7 cellular contexts compared by ENCODE assay signal in genomic region chr2:219041252-219041651, GRCh38. TPM values are rescaled to one million over a fixed set of nuclear protein-coding genes. Genes with fewer than 3 reads are reported as not detected.
DNase-seq lines count a peak whose midpoint lies in the region; ATAC-seq and TF ChIP-seq lines count a peak whose summit lies in the region.

Gene CFAP65 (minus strand): TSS chr2:219041516. CDS start chr2:219039048, 2,468 bp downstream.

- peaks cover 6% of the 10 kb centered on the region for H3K4me1 Mint-ChIP-seq in MCF 10A (ENCODE audit: insufficient read depth, unreplicated experiment)

- TF ChIP-seq POLR2A in suprapubic skin (IDR thresholded peaks at IDR 0.05), result no peak

- no peak for TF ChIP-seq EP300 in suprapubic skin (IDR thresholded peaks at IDR 0.05)

- no TSS peak for BruUV-seq in MCF 10A (replicated peaks; lab: Mats Ljungman, UMichigan)

- H3K4me3 Mint-ChIP-seq in MCF 10A (ENCODE audit: unreplicated experiment), result peak within 1 kb of the TSS; percentile 72

- no peaks in the 10 kb centered on the region for H3K36me3 ChIP-seq in suprapubic skin

- peaks cover 6% of the 10 kb centered on the region for H3K4me1 ChIP-seq in suprapubic skin

- peaks cover 86% of the 10 kb centered on the region for H3K27me3 Mint-ChIP-seq in MCF 10A (ENCODE audit: insufficient read depth, unreplicated experiment)

- H3K27ac ChIP-seq in suprapubic skin, result no peak within 1 kb of the TSS

- peak; percentile 65 for DNase-seq in ELF-1 (ENCODE audit: low read depth, low spot score)
- DNase-seq in NCI-H460 (ENCODE audit: extremely low read depth, low read depth), result peak; percentile 23
- DNase-seq in MCF 10A (ENCODE audit: unreplicated experiment), result no peak
- no peak for DNase-seq in left lobe of liver (ENCODE audit: low spot score)
- DNase-seq in suprapubic skin (ENCODE audit: low spot score in 2 of 2), result no peak
- no peak for DNase-seq in Kasumi-1 (lab: John Stamatoyannopoulos, UW)

- intact Hi-C loops in MCF 10A (cut with micrococcal nuclease), result no loop called here

- peaks cover 84% of the 10 kb centered on the region for H3K27me3 ChIP-seq in suprapubic skin

- no peaks in the 10 kb centered on the region for H3K36me3 Mint-ChIP-seq in MCF 10A (ENCODE audit: insufficient read depth, unreplicated experiment)

- WGBS in suprapubic skin, result 2% methylated on average over 21 of the region's 21 CpGs

- H3K27ac Mint-ChIP-seq in MCF 10A (ENCODE audit: low read depth, unreplicated experiment), result no peak within 1 kb of the TSS

- no peaks in the 10 kb centered on the region for H3K9me3 ChIP-seq in suprapubic skin

- peak within 1 kb of the TSS; percentile 32 for H3K4me3 ChIP-seq in suprapubic skin

- CTCF ChIA-PET in MCF 10A (lab: Yijun Ruan, JAX), result interaction anchor here (0.6 to 2.3 kb wide), 16 partner anchors 9 to 364 kb away, joined by 3 to 15 read pairs (median 4); no protein-coding TSS in a partner anchor

- POLR2A ChIA-PET in MCF 10A (lab: Yijun Ruan, JAX), result interaction anchor here (0.6 to 1.5 kb wide), 4 partner anchors 12 to 204 kb away, joined by 3 to 4 read pairs (median 4); partner anchors contain the start of genes GLB1L and STK16

- no peak for TF ChIP-seq CTCF in MCF 10A (IDR thresholded peaks at IDR 0.05; ENCODE audit: unreplicated experiment)
- TF ChIP-seq CTCF in suprapubic skin (IDR thresholded peaks at IDR 0.05), result no peak

- H3K9me3 Mint-ChIP-seq in MCF 10A (ENCODE audit: unreplicated experiment), result no peaks in the 10 kb centered on the region

- peak; percentile 19 for ATAC-seq in left lobe of liver
- no peak for ATAC-seq in HG03097 (IDR thresholded peaks at IDR 0.05; ENCODE audit: low FRiP score, unreplicated experiment)

RNA-seq across cellular contexts. Expression of gene CFAP65, which starts in this region (rescaled TPM):
- not detected in 2 replicates for total RNA-seq in NCI-H460 (2014; rRNA removed; shearing (Covaris generic))
- polyA plus RNA-seq in NCI-H460 (2014; cell fraction: nucleus; rRNA removed), result not detected in 2 replicates
- total RNA-seq in MCF 10A (2022) (not detected in 2 replicates), left lobe of liver (0.05 TPM), suprapubic skin (not detected)

Comparison
In these comparisons a context has a peak if more than half of its experiments do, and no peak if none do; other contexts are left out.
1. Peak in DNase-seq in NCI-H460; RNA of the gene not detected or under 1 TPM.
2. Peak in ATAC-seq in left lobe of liver; RNA of the gene not detected or under 1 TPM.